Comparison of ENCODE assay signal across 1 cellular context in genomic region chr6:110567957-110568696, GRCh38.
TF ChIP-seq lines count a peak whose summit lies in the region.

No MANE protein-coding gene starts in this region.

TF ChIP-seq in GM23338, 12 proteins besides CTCF, POLR2A, EP300 and RAD21 (continued from another document):
- no peak for TF ChIP-seq ZNF462 (CRISPR knock-in tag; IDR thresholded peaks at IDR 0.05)
- TF ChIP-seq ZNF114 (CRISPR knock-in tag; IDR thresholded peaks at IDR 0.05) = no peak
- TF ChIP-seq ETS1 (IDR thresholded peaks at IDR 0.05) = no peak
- no peak for TF ChIP-seq POLR2AphosphoS5 (IDR thresholded peaks at IDR 0.05; ENCODE audit: low read depth)
- no peak for TF ChIP-seq NANOG (IDR thresholded peaks at IDR 0.05; ENCODE audit: borderline replicate concordance)
- no peak for TF ChIP-seq REST (IDR thresholded peaks at IDR 0.05; ENCODE audit: unreplicated experiment)
